In genomic region chr15:90394702-90395442, GRCh38 we compare ENCODE assay signal across 14 cellular contexts. TPM values are rescaled to one million over a fixed set of nuclear protein-coding genes. Genes with fewer than 3 reads are reported as not detected.
A peak's percentile ranks its signal among the peaks of the same experiment; 100 is the strongest.
DNase-seq lines count a peak whose midpoint lies in the region; ATAC-seq and TF ChIP-seq lines count a peak whose summit lies in the region.
"Had no signal": no experiment of that assay in that cellular context is flagged by ENCODE, and none has a peak within 500 bp of the region (broad histone marks: within the 10 kb centered on the region; RNA-seq: fewer than 3 reads in every experiment).

No MANE protein-coding gene starts in this region.

- peaks cover 13% of the 10 kb centered on the region for H3K9me1 ChIP-seq in IMR-90 (ENCODE audit: insufficient read depth, low read length)

- no peak overlapping the region for H3K4ac ChIP-seq in IMR-90 (ENCODE audit: low read depth, low read length)
- H3K4ac ChIP-seq in trophoblast cell (ENCODE audit: low read depth, low read length), result peak overlapping the region; percentile 78

- H2BK5ac ChIP-seq in IMR-90 (ENCODE audit: low read depth, low read length, poor library complexity, severe bottlenecking), result no peak overlapping the region
- no peak overlapping the region for H2BK5ac ChIP-seq in trophoblast cell (ENCODE audit: low read depth, low read length, poor library complexity)

- H4K20me1 ChIP-seq in IMR-90 (ENCODE audit: insufficient read depth, low read length), result peaks cover 73% of the 10 kb centered on the region

- no peaks in the 10 kb centered on the region for H3K9me3 Mint-ChIP-seq in effector memory CD8-positive, alpha-beta T cell

- no peak overlapping the region for H4K5ac ChIP-seq in IMR-90 (ENCODE audit: low read depth, low read length)

- H3K56ac ChIP-seq in IMR-90 (ENCODE audit: extremely low read depth, insufficient read depth, low read length), result no peak overlapping the region

- TF ChIP-seq CTCF in A673 (conservative IDR thresholded peaks at IDR 0.05; ENCODE audit: low read depth, low read length) (no peak), IMR-90 (conservative IDR thresholded peaks at IDR 0.05; ENCODE audit: low read depth, low read length) (no peak)

- H3K23ac ChIP-seq in IMR-90 (ENCODE audit: low read depth, low read length) (no peak overlapping the region), trophoblast cell (ENCODE audit: low read length) (no peak overlapping the region)

- no peak overlapping the region for H2AFZ ChIP-seq in IMR-90 (replicated peaks; ENCODE audit: low read length, poor library complexity)
- no peak overlapping the region for H2AFZ ChIP-seq in trophoblast cell (ENCODE audit: insufficient read depth, low read length, poor library complexity)

- in situ Hi-C loops in IMR-90 (cut with MboI; ENCODE audit: low sequenced_read_pairs), result no loop called here

- peaks cover 13% of the 10 kb centered on the region for H3K79me2 ChIP-seq in trophoblast cell (ENCODE audit: control insufficient read depth, insufficient read depth, low read length, poor library complexity)

- H3K4me3 ChIP-seq in A673 (ENCODE audit: low read depth, low read length, poor library complexity, severe bottlenecking) (no peak overlapping the region), IMR-90 (ENCODE audit: insufficient read depth, low read depth, low read length) (no peak overlapping the region), trophoblast cell (ENCODE audit: low read depth, low read length) (no peak overlapping the region)
- H3K4me3 ChIP-seq: SK-N-MC had no signal

- H3K9ac ChIP-seq in IMR-90 (ENCODE audit: low read depth, low read length), result no peak overlapping the region
- no peak overlapping the region for H3K9ac ChIP-seq in trophoblast cell (ENCODE audit: low read length)

- H3K4me1 Mint-ChIP-seq in effector memory CD8-positive, alpha-beta T cell (ENCODE audit: low read depth in 2 of 2), result peaks cover 47 to 73% of the 10 kb centered on the region in 2 donors

- H3K27ac ChIP-seq in A673 (ENCODE audit: low read depth, low read length, poor library complexity, severe bottlenecking) (peak overlapping the region; percentile 2), IMR-90 (ENCODE audit: insufficient read depth, low read length) (no peak overlapping the region), trophoblast cell (ENCODE audit: low read depth, low read length) (no peak overlapping the region)

- BruUV-seq in A673 (replicated peaks; lab: Mats Ljungman, UMichigan) (no TSS peak), IMR-90 (replicated peaks; lab: Mats Ljungman, UMichigan) (no TSS peak)

- TF ChIP-seq RAD21 in IMR-90 (IDR thresholded peaks at IDR 0.05; ENCODE audit: low read length), result no peak

- H3K4me3 Mint-ChIP-seq in effector memory CD8-positive, alpha-beta T cell, result peak overlapping the region in 1 of 2 donors; percentile 52

- H4K91ac ChIP-seq in IMR-90 (ENCODE audit: insufficient read depth, low read depth, low read length), result no peak overlapping the region
- no peak overlapping the region for H4K91ac ChIP-seq in trophoblast cell (ENCODE audit: low read depth, low read length)

- H2BK15ac ChIP-seq in IMR-90 (ENCODE audit: low read depth, low read length), result no peak overlapping the region

- dilution Hi-C loops in IMR-90 (cut with HindIII; ENCODE audit: low sequenced_read_pairs, unreplicated experiment), result no loop called here

- H3K9me3 ChIP-seq in A673 (ENCODE audit: low read depth, low read length, poor library complexity, severe bottlenecking) (no peaks in the 10 kb centered on the region), IMR-90 (ENCODE audit: control insufficient read depth, insufficient read depth, low read length) (no peaks in the 10 kb centered on the region), trophoblast cell (ENCODE audit: insufficient read depth, low read depth, low read length) (no peaks in the 10 kb centered on the region)

- POLR2A ChIA-PET in A673 (lab: Charles Lee; ENCODE audit: low non-redundant PET), result no interaction called here
- POLR2A ChIA-PET in IMR-90 (lab: Charles Lee; ENCODE audit: unreplicated experiment), result no interaction called here

- H2BK120ac ChIP-seq in IMR-90 (ENCODE audit: low read depth, low read length), result no peak overlapping the region
- no peak overlapping the region for H2BK120ac ChIP-seq in trophoblast cell (ENCODE audit: insufficient read depth, low read length, poor library complexity)

- 97% methylated on average over 10 of the region's 12 CpGs; no CpG with 5 or more reads in 1 of the 2 experiments for WGBS in IMR-90 (ENCODE audit: extremely low coverage in 2 of 2, insufficient read length in 1 of 2), 2 experiments
- WGBS in trophoblast cell (ENCODE audit: extremely low coverage, insufficient coverage, insufficient read length), result no CpG with 5 or more reads among the region's 12 CpGs

- DNase-seq in A673 (ENCODE audit: low spot score), result no peak
- DNase-seq in IMR-90, result no peak
- no peak for DNase-seq in effector memory CD8-positive, alpha-beta T cell
- DNase-seq in trophoblast cell, result peak in 1 of 2 donors; percentile 45
- DNase-seq in NCI-H128 (lab: John Stamatoyannopoulos, UW; ENCODE audit: unreplicated experiment), result no peak
- DNase-seq: C1 segment of cervical spinal cord, H7, kidney, NCI-H524 had no signal

- peaks cover 47% of the 10 kb centered on the region for H3K36me3 Mint-ChIP-seq in effector memory CD8-positive, alpha-beta T cell (ENCODE audit: insufficient read depth)

- CTCF ChIA-PET in A673 (lab: Charles Lee) (no interaction called here), IMR-90 (lab: Yijun Ruan, JAX) (interaction anchor here (0.6 kb wide), 1 partner anchor 1148 kb away, joined by 3 read pairs; no protein-coding TSS in a partner anchor)

- ATAC-seq in IMR-90 (ENCODE audit: low read depth) (no peak), GM19035 (IDR thresholded peaks at IDR 0.05; ENCODE audit: unreplicated experiment) (no peak), HG02588 (IDR thresholded peaks at IDR 0.05; ENCODE audit: unreplicated experiment) (no peak), GM21390 (IDR thresholded peaks at IDR 0.05; ENCODE audit: unreplicated experiment) (no peak)
- no peak for ATAC-seq in effector memory CD8-positive, alpha-beta T cell (replicated peaks)
- ATAC-seq: esophagus mucosa had no signal

- peak overlapping the region; percentile 1 to 59 for H3K27ac Mint-ChIP-seq in effector memory CD8-positive, alpha-beta T cell

- no peak for TF ChIP-seq POLR2A in IMR-90 (IDR thresholded peaks at IDR 0.05; ENCODE audit: low read depth, low read length)

- no peak overlapping the region for H4K12ac ChIP-seq in trophoblast cell (ENCODE audit: low read depth, low read length)

- H3K79me1 ChIP-seq in IMR-90 (ENCODE audit: low read depth in 1 of 2, low read length in 2 of 2) (peaks cover 15 to 58% of the 10 kb centered on the region in 2 experiments), trophoblast cell (ENCODE audit: low read length) (no peaks in the 10 kb centered on the region)

- no peak overlapping the region for H2BK12ac ChIP-seq in trophoblast cell (ENCODE audit: low read length)

- no peaks in the 10 kb centered on the region for H3K27me3 ChIP-seq in A673 (replicated peaks; ENCODE audit: insufficient read depth, low read depth, low read length, poor library complexity)
- H3K27me3 ChIP-seq in IMR-90 (ENCODE audit: control insufficient read depth, insufficient read depth, low read length), result no peaks in the 10 kb centered on the region
- no peaks in the 10 kb centered on the region for H3K27me3 ChIP-seq in trophoblast cell (ENCODE audit: insufficient read depth, low read length)

- H4K8ac ChIP-seq in IMR-90 (ENCODE audit: low read depth in 2 of 2, low read length in 2 of 2), result no peak overlapping the region
- no peak overlapping the region for H4K8ac ChIP-seq in trophoblast cell (ENCODE audit: low read depth, low read length)

- peaks cover 2% of the 10 kb centered on the region for H3K4me1 ChIP-seq in A673 (ENCODE audit: insufficient read depth, low read length, poor library complexity, severe bottlenecking)
- peaks cover 3% of the 10 kb centered on the region; the same call in 1 of the 2 replicates for H3K4me1 ChIP-seq in IMR-90 (ENCODE audit: control insufficient read depth, insufficient read depth, low read length)
- H3K4me1 ChIP-seq in trophoblast cell (ENCODE audit: control insufficient read depth in 1 of 2, insufficient read depth in 2 of 2, low read length in 2 of 2), result peaks cover 5 to 9% of the 10 kb centered on the region in 2 experiments

- H3K27me3 Mint-ChIP-seq in effector memory CD8-positive, alpha-beta T cell, result no peaks in the 10 kb centered on the region

- no peak overlapping the region for H3K18ac ChIP-seq in IMR-90 (ENCODE audit: low read depth, low read length)
- no peak overlapping the region for H3K18ac ChIP-seq in trophoblast cell (ENCODE audit: low read length)

- no peak overlapping the region for H2AK9ac ChIP-seq in IMR-90 (replicated peaks; ENCODE audit: low read depth, low read length, poor library complexity)

- H2BK20ac ChIP-seq in IMR-90 (ENCODE audit: low read depth, low read length), result no peak overlapping the region

- H2AK5ac ChIP-seq in IMR-90 (ENCODE audit: low read depth, low read length) (no peak overlapping the region), trophoblast cell (ENCODE audit: low read length) (no peak overlapping the region)

- H3K36me3 ChIP-seq in A673 (ENCODE audit: insufficient read depth, low read length, poor library complexity, severe bottlenecking), result peaks cover 21% of the 10 kb centered on the region
- H3K36me3 ChIP-seq in IMR-90 (ENCODE audit: control insufficient read depth, insufficient read depth, low read length), result peaks cover 13% of the 10 kb centered on the region
- H3K36me3 ChIP-seq in trophoblast cell (ENCODE audit: control insufficient read depth in 1 of 2, insufficient read depth in 2 of 2, low read length in 2 of 2), result peaks cover 7 to 9% of the 10 kb centered on the region in 2 experiments

- 0 out of 2 replicates have a peak overlapping the region, but pooled peaks have one; percentile 12 for H3K14ac ChIP-seq in IMR-90 (replicated peaks; ENCODE audit: low read depth, low read length)
- H3K14ac ChIP-seq in trophoblast cell (ENCODE audit: low read length), result no peak overlapping the region

- no peak overlapping the region for H3K4me2 ChIP-seq in IMR-90 (ENCODE audit: low read depth, low read length)
- H3K4me2 ChIP-seq in trophoblast cell (ENCODE audit: low read length), result no peak overlapping the region

- intact Hi-C loops in A673 (cut with micrococcal nuclease; ENCODE audit: unreplicated experiment) (no loop called here), IMR-90 (cut with micrococcal nuclease) (no loop called here)

TF ChIP-seq in IMR-90, 13 proteins besides CTCF, POLR2A, EP300 and RAD21 (continues in another document):
- no peak for TF ChIP-seq SMC3 (IDR thresholded peaks at IDR 0.05; ENCODE audit: low read depth, low read length)

RNA-seq across cellular contexts. Expression of gene IQGAP1, which starts 6.8 kb away (rescaled TPM):
- total RNA-seq in A673 (2021) (115 and 119 TPM in 2 replicates), IMR-90 (2012; rRNA removed) (207 and 246 TPM in 2 replicates)
- 87.5 and 93.4 TPM in 2 replicates for polyA plus RNA-seq in IMR-90 (2012; rRNA removed)
- 9.1 and 14.9 TPM in 2 replicates for polyA plus RNA-seq in IMR-90 (2012; cell fraction: cytosol; rRNA removed)
- 41.3 and 240 TPM in 2 replicates for polyA plus RNA-seq in IMR-90 (2012; cell fraction: nucleus; rRNA removed; ENCODE audit: low replicate concordance)
- 301 and 302 TPM in 2 replicates for polyA plus RNA-seq in trophoblast cell (2013)

RNA-seq across cellular contexts. Expression of gene ZNF774, which starts 42.8 kb away (rescaled TPM):
- total RNA-seq in A673 (2021), result 1.5 and 5.4 TPM in 2 replicates
- 1.1 TPM in 2 replicates for total RNA-seq in IMR-90 (2012; rRNA removed)
- polyA plus RNA-seq in IMR-90 (2012; rRNA removed), result 0.90 and 0.91 TPM in 2 replicates
- polyA plus RNA-seq in IMR-90 (2012; cell fraction: cytosol; rRNA removed), result 0.42 and 0.88 TPM in 2 replicates
- polyA plus RNA-seq in IMR-90 (2012; cell fraction: nucleus; rRNA removed; ENCODE audit: low replicate concordance), result 0.40 and 1.8 TPM in 2 replicates
- 1.9 and 2.3 TPM in 2 replicates for polyA plus RNA-seq in trophoblast cell (2013)
